Comparison of ENCODE assay signal across 21 cellular contexts in the genomic region with DNA sequence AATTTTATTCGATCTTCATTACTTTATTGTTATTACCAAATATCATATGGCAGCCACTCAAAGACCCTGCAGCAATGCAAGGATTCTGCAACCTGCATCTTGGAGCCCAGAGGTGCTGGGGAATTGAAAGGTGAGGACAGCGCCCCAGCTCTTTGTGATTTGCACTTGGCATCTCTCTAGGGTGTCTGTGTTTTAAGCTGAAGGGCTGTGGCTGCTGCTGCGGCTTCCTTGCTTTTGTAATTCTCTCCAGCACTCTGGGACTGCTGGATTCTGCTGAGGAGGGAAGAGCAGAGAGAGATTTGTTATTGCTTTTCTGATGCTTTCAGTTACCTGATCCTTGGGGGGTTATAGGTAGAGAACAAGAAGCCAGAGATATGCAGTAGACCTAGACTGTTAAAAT.
"Had no signal": no experiment of that assay in that cellular context is flagged by ENCODE, and none has a peak within 500 bp of the region (broad histone marks: within the 10 kb centered on the region; RNA-seq: fewer than 3 reads in every experiment).

No MANE protein-coding gene starts in this region.

- H3K36me3 ChIP-seq: left lung, neural progenitor cell, sigmoid colon, thoracic aorta, tibial nerve, upper lobe of left lung, uterus had no signal

- H3K4me1 ChIP-seq: left lung, psoas muscle, sigmoid colon, tibial nerve, upper lobe of left lung, uterus had no signal

- H2AFZ ChIP-seq: neural progenitor cell had no signal

- H3K4me3 ChIP-seq: dorsolateral prefrontal cortex, left lung, mucosa of descending colon, neural progenitor cell, psoas muscle, sigmoid colon, thoracic aorta, tibial nerve, upper lobe of left lung, uterus had no signal

- ATAC-seq: left cardiac atrium; left lung; mucosa of descending colon; natural killer cell treated with Interleukin-12 subunit alpha and Interleukin-12 subunit beta and Interleukin-15 and Interleukin-18, amount 100 ng/mL, for 72 hours; psoas muscle; right cardiac atrium; stimulated activated effector memory CD8-positive, alpha-beta T cell treated with anti-CD3 and anti-CD28 coated beads, Interleukin-12 subunit alpha, Interleukin-12 subunit beta, amount 100 ng/mL, for 72 hours had no signal

- H3K4me2 ChIP-seq: neural progenitor cell had no signal

- H3K9me3 ChIP-seq: left lung, mucosa of descending colon, psoas muscle, sigmoid colon, thoracic aorta, tibial nerve, upper lobe of left lung, uterus had no signal

- H3K9ac ChIP-seq: neural progenitor cell had no signal

- H3K27ac ChIP-seq: dorsolateral prefrontal cortex, left lung, neural progenitor cell, psoas muscle, sigmoid colon, thoracic aorta, tibial nerve, upper lobe of left lung, uterus had no signal

- DNase-seq: dorsolateral prefrontal cortex; effector CD4-positive, alpha-beta T cell; hypothalamus; left cardiac atrium; left lung; mesenchymal stem cell; mucosa of descending colon; naive B cell; psoas muscle; right cardiac atrium; sigmoid colon; stimulated activated CD4-positive, alpha-beta T cell treated with anti-CD3 and anti-CD28 coated beads, Interleukin-2, amount 100 ng/mL, for 24 hours; stimulated activated CD4-positive, alpha-beta T cell treated with anti-CD3 and anti-CD28 coated beads, Interleukin-4, amount 100 ng/mL, for 24 hours; stimulated activated naive CD4-positive, alpha-beta T cell treated with Interleukin-2 at 50 U/mL for 16 hours; upper lobe of left lung; uterus had no signal

- H3K27me3 ChIP-seq: left lung, neural progenitor cell, sigmoid colon, tibial nerve, upper lobe of left lung, uterus had no signal
